Comparison of ENCODE assay signal across 18 cellular contexts in genomic region chr17:75252039-75252816, GRCh38. TPM values are rescaled to one million over a fixed set of nuclear protein-coding genes. Genes with fewer than 3 reads are reported as not detected.
DNase-seq lines count a peak whose midpoint lies in the region; ATAC-seq, FAIRE-seq and TF ChIP-seq lines count a peak whose summit lies in the region.
"Had no signal": no experiment of that assay in that cellular context is flagged by ENCODE, and none has a peak within 500 bp of the region (broad histone marks: within the 10 kb centered on the region; RNA-seq: fewer than 3 reads in every experiment).

No MANE protein-coding gene starts in this region.

- CTCF ChIA-PET in activated CD4-positive, alpha-beta T cell treated with anti-CD3 and anti-CD28 coated beads for 36 hours (lab: Charles Lee) = interaction anchor here (0.6 to 4.8 kb wide), 6 partner anchors 9 to 649 kb away, joined by 3 to 46 read pairs (median 5); partner anchors contain the start of genes GGA3, MIF4GD and MRPS7
- CTCF ChIA-PET in activated CD4-positive, alpha-beta T cell treated with anti-CD3 and anti-CD28 coated beads, Interleukin-2, amount 10 ng/mL, durations not matched to agents 7 days and 5 days (lab: Charles Lee) = interaction anchor here (0.7 to 3.8 kb wide), 4 partner anchors 9 to 22 kb away, joined by 3 to 24 read pairs (median 12); partner anchors contain the start of genes GGA3, MIF4GD and MRPS7
- CTCF ChIA-PET in GM12878 (lab: Yijun Ruan, JAX) = interaction anchor here (0.6 to 3.3 kb wide), 4 partner anchors 9 to 169 kb away, joined by 3 to 24 read pairs (median 6); partner anchors contain the start of genes GGA3, MIF4GD and MRPS7

- in situ Hi-C loops in GM12878 (cut with MboI) = no loop called here

- no peaks in the 10 kb centered on the region for H3K9me3 Mint-ChIP-seq in activated CD4-positive, alpha-beta T cell treated with anti-CD3 and anti-CD28 coated beads for 36 hours (ENCODE audit: low read depth)
- H3K9me3 Mint-ChIP-seq in activated CD4-positive, alpha-beta T cell treated with anti-CD3 and anti-CD28 coated beads, Interleukin-2, amount 10 ng/mL, durations not matched to agents 7 days and 5 days = no peaks in the 10 kb centered on the region
- H3K9me3 Mint-ChIP-seq in osteocyte (ENCODE audit: unreplicated experiment) = no peaks in the 10 kb centered on the region

- no peaks in the 10 kb centered on the region for H3K27me3 Mint-ChIP-seq in activated CD4-positive, alpha-beta T cell treated with anti-CD3 and anti-CD28 coated beads for 36 hours
- H3K27me3 Mint-ChIP-seq in activated CD4-positive, alpha-beta T cell treated with anti-CD3 and anti-CD28 coated beads, Interleukin-2, amount 10 ng/mL, durations not matched to agents 7 days and 5 days = no peaks in the 10 kb centered on the region
- H3K27me3 Mint-ChIP-seq in osteocyte (ENCODE audit: unreplicated experiment) = no peaks in the 10 kb centered on the region

- H3K4me3 ChIP-seq in OCI-LY3 (ENCODE audit: low read length) (peak overlapping the region; percentile 38; the same call in 1 of the 2 replicates), GM12878 (no peak overlapping the region)
- H3K4me3 ChIP-seq: smooth muscle cell, upper lobe of right lung had no signal

- H3K27me3 ChIP-seq in OCI-LY3 (ENCODE audit: low read depth, low read length) (no peaks in the 10 kb centered on the region), GM12878 (replicated peaks in 1 of 2; ENCODE audit: control insufficient read depth in 2 of 2, insufficient read depth in 2 of 2, low read length in 1 of 2) (no peaks in the 10 kb centered on the region)
- H3K27me3 ChIP-seq: upper lobe of right lung had no signal

- peak overlapping the region; percentile 73 for H3K4me2 ChIP-seq in OCI-LY3 (ENCODE audit: low read length)
- peak overlapping the region; percentile 83; the same call in 1 of the 2 replicates for H3K4me2 ChIP-seq in GM12878 (ENCODE audit: control insufficient read depth, insufficient read depth)
- H3K4me2 ChIP-seq: SK-N-SH, smooth muscle cell had no signal

- POLR2A ChIA-PET in activated CD4-positive, alpha-beta T cell treated with anti-CD3 and anti-CD28 coated beads for 36 hours (lab: Charles Lee) = interaction anchor here (4.2 kb wide), 1 partner anchor 9 kb away, joined by 73 read pairs; the partner anchor contains the start of genes GGA3 and MRPS7
- POLR2A ChIA-PET in activated CD4-positive, alpha-beta T cell treated with anti-CD3 and anti-CD28 coated beads, Interleukin-2, amount 10 ng/mL, durations not matched to agents 7 days and 5 days (lab: Charles Lee) = interaction anchor here (0.6 kb wide), 1 partner anchor 289 kb away, joined by 7 read pairs; no protein-coding TSS in a partner anchor
- POLR2A ChIA-PET in GM12878 (lab: Charles Lee) = interaction anchor here (0.6 to 6.6 kb wide), 5 partner anchors 9 to 514 kb away, joined by 3 to 81 read pairs (median 5); partner anchors contain the start of genes GGA3, MIF4GD and MRPS7

- no peak for FAIRE-seq in GM12878 (lab: Jason Lieb, UNC)
- FAIRE-seq: frontal cortex had no signal

- intact Hi-C loops in activated CD4-positive, alpha-beta T cell treated with anti-CD3 and anti-CD28 coated beads for 36 hours (cut with DNase I, micrococcal nuclease) = no loop called here
- intact Hi-C loops in GM12878 (cut with micrococcal nuclease; ENCODE audit: unreplicated experiment) = no loop called here

- H3K4me1 ChIP-seq in OCI-LY3 (ENCODE audit: low read length) = peaks cover 34% of the 10 kb centered on the region
- H3K4me1 ChIP-seq in GM12878 (ENCODE audit: control insufficient read depth, insufficient read depth, low read length) = peaks cover 25% of the 10 kb centered on the region

- peak overlapping the region; percentile 82 for H3K27ac Mint-ChIP-seq in activated CD4-positive, alpha-beta T cell treated with anti-CD3 and anti-CD28 coated beads for 36 hours
- no peak overlapping the region for H3K27ac Mint-ChIP-seq in activated CD4-positive, alpha-beta T cell treated with anti-CD3 and anti-CD28 coated beads, Interleukin-2, amount 10 ng/mL, durations not matched to agents 7 days and 5 days
- peak overlapping the region; percentile 21 for H3K27ac Mint-ChIP-seq in osteocyte (ENCODE audit: unreplicated experiment)

- WGBS in GM12878 (ENCODE audit: insufficient coverage, insufficient replicate concordance, low lambda C conversion rate, missing lambda C conversion rate) = 47% methylated on average over 8 of the region's 8 CpGs

- H3K4me3 Mint-ChIP-seq in activated CD4-positive, alpha-beta T cell treated with anti-CD3 and anti-CD28 coated beads for 36 hours = no peak overlapping the region
- no peak overlapping the region for H3K4me3 Mint-ChIP-seq in activated CD4-positive, alpha-beta T cell treated with anti-CD3 and anti-CD28 coated beads, Interleukin-2, amount 10 ng/mL, durations not matched to agents 7 days and 5 days
- H3K4me3 Mint-ChIP-seq in osteocyte (ENCODE audit: unreplicated experiment) = no peak overlapping the region

- H3K36me3 Mint-ChIP-seq in activated CD4-positive, alpha-beta T cell treated with anti-CD3 and anti-CD28 coated beads for 36 hours (ENCODE audit: low read depth) = peaks cover 16% of the 10 kb centered on the region
- H3K36me3 Mint-ChIP-seq in activated CD4-positive, alpha-beta T cell treated with anti-CD3 and anti-CD28 coated beads, Interleukin-2, amount 10 ng/mL, durations not matched to agents 7 days and 5 days (ENCODE audit: low read depth) = no peaks in the 10 kb centered on the region
- H3K36me3 Mint-ChIP-seq in osteocyte (ENCODE audit: unreplicated experiment) = no peaks in the 10 kb centered on the region

- H3K36me3 ChIP-seq in OCI-LY3 (replicated peaks; ENCODE audit: low read depth, low read length) = no peaks in the 10 kb centered on the region
- peaks cover 0 to 2% of the 10 kb centered on the region in 2 experiments; a peak in 1 of 4 replicates for H3K36me3 ChIP-seq in GM12878 (ENCODE audit: control insufficient read depth in 2 of 2, insufficient read depth in 2 of 2, low read length in 1 of 2)
- H3K36me3 ChIP-seq: upper lobe of right lung had no signal

- TF ChIP-seq CTCF in OCI-LY3 (IDR thresholded peaks at IDR 0.05; ENCODE audit: low read depth, low read length) = no peak
- TF ChIP-seq CTCF in GM12878 (IDR thresholded peaks at IDR 0.05 in 2 of 3, conservative IDR thresholded peaks at IDR 0.05 in 1 of 3; ENCODE audit: control insufficient read depth in 2 of 3, extremely low read depth in 1 of 3, insufficient read depth in 1 of 3, low read depth in 3 of 3, low read length in 3 of 3) = no peak
- no peak for TF ChIP-seq CTCF in osteocyte (IDR thresholded peaks at IDR 0.05)

- H2AFZ ChIP-seq in OCI-LY3 (ENCODE audit: low read depth, low read length) (no peak overlapping the region), GM12878 (ENCODE audit: control insufficient read depth, low read depth, low read length) (no peak overlapping the region)

- TF ChIP-seq EP300 in GM12878 (IDR thresholded peaks at IDR 0.05; ENCODE audit: borderline replicate concordance in 1 of 2, control insufficient read depth in 1 of 2, low read depth in 2 of 2, low read length in 2 of 2) = no peak

- SMC1A ChIA-PET in GM12878 (lab: Charles Lee; ENCODE audit: uncharacterized antibody, unreplicated experiment) = interaction anchor here (0.6 to 3.9 kb wide), 3 partner anchors 9 to 120 kb away, joined by 3 to 62 read pairs (median 9); partner anchors contain the start of genes GGA3, MIF4GD and MRPS7

- RAD21 ChIA-PET in GM12878 (lab: Charles Lee; ENCODE audit: unreplicated experiment) = interaction anchor here (0.7 to 1.0 kb wide), 4 partner anchors 8 to 154 kb away, joined by 3 to 6 read pairs (median 3); no protein-coding TSS in a partner anchor

- no peak for TF ChIP-seq RAD21 in GM12878 (IDR thresholded peaks at IDR 0.05; ENCODE audit: insufficient read depth, low read depth, low read length)

- peaks cover 83% of the 10 kb centered on the region for H3K4me1 Mint-ChIP-seq in activated CD4-positive, alpha-beta T cell treated with anti-CD3 and anti-CD28 coated beads for 36 hours
- H3K4me1 Mint-ChIP-seq in activated CD4-positive, alpha-beta T cell treated with anti-CD3 and anti-CD28 coated beads, Interleukin-2, amount 10 ng/mL, durations not matched to agents 7 days and 5 days = peaks cover 55% of the 10 kb centered on the region
- H3K4me1 Mint-ChIP-seq in osteocyte (ENCODE audit: unreplicated experiment) = peaks cover 19% of the 10 kb centered on the region

- DNase-seq in activated CD4-positive, alpha-beta T cell treated with anti-CD3 and anti-CD28 coated beads for 36 hours = no peak
- DNase-seq in activated CD4-positive, alpha-beta T cell treated with anti-CD3 and anti-CD28 coated beads, Interleukin-2, amount 10 ng/mL, durations not matched to agents 7 days and 5 days = no peak
- DNase-seq in GM12878 (ENCODE audit: low read depth, low spot score) = no peak
- DNase-seq in osteocyte (ENCODE audit: extremely low spot score, unreplicated experiment) = no peak
- no peak for DNase-seq in COLO668 (lab: John Stamatoyannopoulos, UW; ENCODE audit: unreplicated experiment)
- no peak for DNase-seq in NCI-H345 treated with DMSO at 0.1 percent for 48 hours (lab: John Stamatoyannopoulos, UW; ENCODE audit: unreplicated experiment)
- no peak for DNase-seq in T1000 (lab: John Stamatoyannopoulos, UW)
- DNase-seq: activated CD8-positive, alpha-beta memory T cell treated with anti-CD3 and anti-CD28 coated beads, Interleukin-2, amount 50 U/mL, for 48 hours; IMR-90; NCI-H2029 treated with DMSO at 0.1 percent for 48 hours; NCI-H526 treated with DMSO at 0.1 percent for 48 hours; SK-N-SH; upper lobe of right lung had no signal

- H3K79me2 ChIP-seq in OCI-LY3 (ENCODE audit: low read length) (peaks cover 40% of the 10 kb centered on the region), GM12878 (ENCODE audit: control insufficient read depth, insufficient read depth, low read length) (peaks cover 38% of the 10 kb centered on the region)

- H4K20me1 ChIP-seq in OCI-LY3 (ENCODE audit: insufficient read depth, low read length) (no peaks in the 10 kb centered on the region), GM12878 (ENCODE audit: control insufficient read depth, insufficient read depth) (no peaks in the 10 kb centered on the region)

- no peak for ATAC-seq in activated CD4-positive, alpha-beta T cell treated with anti-CD3 and anti-CD28 coated beads for 36 hours
- no peak for ATAC-seq in GM12878
- ATAC-seq: left lobe of liver, upper lobe of right lung had no signal

- H3K27ac ChIP-seq in OCI-LY3 (ENCODE audit: low read length) (peak overlapping the region; percentile 79), GM12878 (ENCODE audit: control insufficient read depth, insufficient read depth) (peak overlapping the region; percentile 22)
- H3K27ac ChIP-seq: upper lobe of right lung, VCaP had no signal

- BruUV-seq in GM12878 (replicated peaks; lab: Mats Ljungman, UMichigan) = no TSS peak

- TF ChIP-seq POLR2A in GM12878 (IDR thresholded peaks at IDR 0.05; ENCODE audit: low read depth, low read length) = no peak

- H3K9me3 ChIP-seq in OCI-LY3 (ENCODE audit: insufficient read depth, low read length) = no peaks in the 10 kb centered on the region
- H3K9me3 ChIP-seq in GM12878 (replicated peaks; ENCODE audit: control insufficient read depth, insufficient read depth, low read length) = no peaks in the 10 kb centered on the region
- H3K9me3 ChIP-seq: SK-N-SH, upper lobe of right lung had no signal

- H3K9ac ChIP-seq in OCI-LY3 (ENCODE audit: low read length) (peak overlapping the region; percentile 36; the same call in 1 of the 2 replicates), GM12878 (ENCODE audit: control insufficient read depth, insufficient read depth, low read length) (no peak overlapping the region)
- H3K9ac ChIP-seq: SK-N-SH had no signal

RNA-seq across cellular contexts. Expression of gene GGA3, which starts 9.2 kb away (rescaled TPM):
- total RNA-seq in activated CD4-positive, alpha-beta T cell treated with anti-CD3 and anti-CD28 coated beads for 36 hours = 10 to 100 TPM; 72.9 to 76.7 TPM
- 10 to 100 TPM; 80.2 to 86.1 TPM for total RNA-seq in activated CD4-positive, alpha-beta T cell treated with anti-CD3 and anti-CD28 coated beads, Interleukin-2, amount 10 ng/mL, durations not matched to agents 7 days and 5 days
- 70.6 and 92.6 TPM in 2 replicates for total RNA-seq in GM12878 (2013; cell fraction: nucleolus; rRNA removed)
- total RNA-seq in GM12878 (2014; rRNA removed) = 19.6 and 20.7 TPM in 2 replicates
- 13.5 and 14.3 TPM in 2 replicates for total RNA-seq in GM12878 (2014; rRNA removed; fragmentation: Illumina TruSeq; extraction: Trizol)
- 52.1 and 57.5 TPM in 2 replicates for total RNA-seq in GM12878 (2021)
- polyA plus RNA-seq in GM12878 (2011; ENCODE audit: low read depth) = 34.9 TPM
- 26.2 and 34.9 TPM in 2 replicates for polyA plus RNA-seq in GM12878 (2011; rRNA removed)
- polyA plus RNA-seq in GM12878 (2011; cell fraction: cytosol; rRNA removed) = 25.9 and 26.0 TPM in 2 replicates
- 244 and 300 TPM in 2 replicates for polyA plus RNA-seq in GM12878 (2011; cell fraction: nucleus; rRNA removed)
- 51.0 and 62.2 TPM in 2 replicates for polyA plus RNA-seq in GM12878 (2012)
- polyA plus RNA-seq in GM12878 (2014; fragmentation: Illumina TruSeq; extraction: Trizol) = 31.7 and 41.3 TPM in 2 replicates
- 1 to 10 TPM; 7.0 to 8.1 TPM for polyA plus RNA-seq in GM12878 (2014; fragmentation: Nextera tagmentation; extraction: Ambion mirVana)
- 36.4 and 40.2 TPM in 2 replicates for polyA plus RNA-seq in GM12878 (2014; rRNA removed)
- 10 to 100 TPM; 33.0 to 36.3 TPM for polyA plus RNA-seq in GM12878 (2016; fragmentation: Nextera tagmentation; extraction: Ambion mirVana)
- 50.4 and 73.4 TPM in 2 replicates for polyA minus RNA-seq in GM12878 (2011; rRNA and poly(A)+ RNA removed)
- polyA minus RNA-seq in GM12878 (2011; cell fraction: cytosol; rRNA and poly(A)+ RNA removed) = 9.0 and 14.0 TPM in 2 replicates
- polyA minus RNA-seq in GM12878 (2011; cell fraction: nucleus; rRNA and poly(A)+ RNA removed) = 39.3 and 49.0 TPM in 2 replicates
- total RNA-seq in osteocyte = 34.3 and 34.6 TPM in 2 replicates

RNA-seq across cellular contexts. Expression of gene MRPS7, which starts 9.5 kb away (rescaled TPM):
- total RNA-seq in activated CD4-positive, alpha-beta T cell treated with anti-CD3 and anti-CD28 coated beads for 36 hours = 10 to 100 TPM; 51.4 to 63.8 TPM
- total RNA-seq in activated CD4-positive, alpha-beta T cell treated with anti-CD3 and anti-CD28 coated beads, Interleukin-2, amount 10 ng/mL, durations not matched to agents 7 days and 5 days = 10 to 100 TPM; 35.4 to 38.2 TPM
- 40.8 and 41.5 TPM in 2 replicates for total RNA-seq in GM12878 (2013; cell fraction: nucleolus; rRNA removed)
- total RNA-seq in GM12878 (2014; rRNA removed) (105 and 117 TPM in 2 replicates), GM12878 (2014; rRNA removed; fragmentation: Illumina TruSeq; extraction: Trizol) (89.6 and 101 TPM in 2 replicates), GM12878 (2021) (88.4 and 89.2 TPM in 2 replicates), osteocyte (49.6 and 50.4 TPM in 2 replicates)
- polyA plus RNA-seq in GM12878 (2011; ENCODE audit: low read depth) = 40.9 TPM
- polyA plus RNA-seq in GM12878 (2011; rRNA removed) (73.6 and 89.7 TPM in 2 replicates), GM12878 (2014; fragmentation: Illumina TruSeq; extraction: Trizol) (71.2 and 101 TPM in 2 replicates), GM12878 (2014; fragmentation: Nextera tagmentation; extraction: Ambion mirVana) (100 to 1,000 TPM; 161 to 209 TPM), GM12878 (2014; rRNA removed) (93.2 and 108 TPM in 2 replicates), GM12878 (2016; fragmentation: Nextera tagmentation; extraction: Ambion mirVana) (100 to 1,000 TPM; 207 to 217 TPM)
- 90.3 and 94.2 TPM in 2 replicates for polyA plus RNA-seq in GM12878 (2011; cell fraction: cytosol; rRNA removed)
- 68.9 and 73.0 TPM in 2 replicates for polyA plus RNA-seq in GM12878 (2011; cell fraction: nucleus; rRNA removed)
- 50.5 and 55.2 TPM in 2 replicates for polyA plus RNA-seq in GM12878 (2012)
- 44.1 and 47.2 TPM in 2 replicates for polyA minus RNA-seq in GM12878 (2011; rRNA and poly(A)+ RNA removed)
- 16.8 and 20.8 TPM in 2 replicates for polyA minus RNA-seq in GM12878 (2011; cell fraction: cytosol; rRNA and poly(A)+ RNA removed)
- polyA minus RNA-seq in GM12878 (2011; cell fraction: nucleus; rRNA and poly(A)+ RNA removed) = 26.8 and 39.8 TPM in 2 replicates

RNA-seq across cellular contexts. Expression of gene MIF4GD, which starts 18.8 kb away (rescaled TPM):
- total RNA-seq in activated CD4-positive, alpha-beta T cell treated with anti-CD3 and anti-CD28 coated beads for 36 hours = 10 to 100 TPM; 39.0 to 39.1 TPM
- 10 to 100 TPM; 44.4 to 44.6 TPM for total RNA-seq in activated CD4-positive, alpha-beta T cell treated with anti-CD3 and anti-CD28 coated beads, Interleukin-2, amount 10 ng/mL, durations not matched to agents 7 days and 5 days
- total RNA-seq in GM12878 (2013; cell fraction: nucleolus; rRNA removed) = 10.9 and 13.8 TPM in 2 replicates
- total RNA-seq in GM12878 (2014; rRNA removed) (43.9 and 44.3 TPM in 2 replicates), GM12878 (2014; rRNA removed; fragmentation: Illumina TruSeq; extraction: Trizol) (22.8 and 23.4 TPM in 2 replicates), GM12878 (2021) (40.0 and 45.6 TPM in 2 replicates), osteocyte (25.4 and 27.9 TPM in 2 replicates)
- 30.0 TPM for polyA plus RNA-seq in GM12878 (2011; ENCODE audit: low read depth)
- polyA plus RNA-seq in GM12878 (2011; rRNA removed) (49.8 and 66.1 TPM in 2 replicates), GM12878 (2014; fragmentation: Illumina TruSeq; extraction: Trizol) (20.4 and 42.0 TPM in 2 replicates), GM12878 (2014; fragmentation: Nextera tagmentation; extraction: Ambion mirVana) (10 to 100 TPM; 94.7 to 96.2 TPM), GM12878 (2014; rRNA removed) (49.6 and 57.0 TPM in 2 replicates), GM12878 (2016; fragmentation: Nextera tagmentation; extraction: Ambion mirVana) (10 to 100 TPM; 63.3 to 69.4 TPM)
- 94.7 and 108 TPM in 2 replicates for polyA plus RNA-seq in GM12878 (2011; cell fraction: cytosol; rRNA removed)
- polyA plus RNA-seq in GM12878 (2011; cell fraction: nucleus; rRNA removed) = 65.0 and 80.8 TPM in 2 replicates
- polyA plus RNA-seq in GM12878 (2012) = 33.3 and 39.1 TPM in 2 replicates
- polyA minus RNA-seq in GM12878 (2011; rRNA and poly(A)+ RNA removed) = 47.0 and 62.1 TPM in 2 replicates
- 17.5 and 19.3 TPM in 2 replicates for polyA minus RNA-seq in GM12878 (2011; cell fraction: cytosol; rRNA and poly(A)+ RNA removed)
- polyA minus RNA-seq in GM12878 (2011; cell fraction: nucleus; rRNA and poly(A)+ RNA removed) = 10.2 and 17.5 TPM in 2 replicates

RNA-seq across cellular contexts. Expression of gene SLC25A19, which starts 37.0 kb away (rescaled TPM):
- total RNA-seq in activated CD4-positive, alpha-beta T cell treated with anti-CD3 and anti-CD28 coated beads for 36 hours = 10 to 100 TPM; 67.8 to 79.7 TPM
- 10 to 100 TPM; 27.6 to 30.5 TPM for total RNA-seq in activated CD4-positive, alpha-beta T cell treated with anti-CD3 and anti-CD28 coated beads, Interleukin-2, amount 10 ng/mL, durations not matched to agents 7 days and 5 days
- 89.0 and 97.1 TPM in 2 replicates for total RNA-seq in GM12878 (2013; cell fraction: nucleolus; rRNA removed)
- 55.6 and 58.3 TPM in 2 replicates for total RNA-seq in GM12878 (2014; rRNA removed)
- total RNA-seq in GM12878 (2014; rRNA removed; fragmentation: Illumina TruSeq; extraction: Trizol) = 39.7 and 49.1 TPM in 2 replicates
- total RNA-seq in GM12878 (2021) = 59.6 and 60.6 TPM in 2 replicates
- polyA plus RNA-seq in GM12878 (2011; ENCODE audit: low read depth) = 19.4 TPM
- 28.3 and 39.2 TPM in 2 replicates for polyA plus RNA-seq in GM12878 (2011; rRNA removed)
- polyA plus RNA-seq in GM12878 (2011; cell fraction: cytosol; rRNA removed) = 62.0 and 77.9 TPM in 2 replicates
- polyA plus RNA-seq in GM12878 (2011; cell fraction: nucleus; rRNA removed) = 63.2 and 65.7 TPM in 2 replicates
- 31.7 and 40.1 TPM in 2 replicates for polyA plus RNA-seq in GM12878 (2012)
- polyA plus RNA-seq in GM12878 (2014; fragmentation: Illumina TruSeq; extraction: Trizol) = 24.1 and 45.5 TPM in 2 replicates
- 10 to 100 TPM; 32.9 to 43.1 TPM for polyA plus RNA-seq in GM12878 (2014; fragmentation: Nextera tagmentation; extraction: Ambion mirVana)
- 68.5 and 69.4 TPM in 2 replicates for polyA plus RNA-seq in GM12878 (2014; rRNA removed)
- 10 to 100 TPM; 77.0 to 91.6 TPM for polyA plus RNA-seq in GM12878 (2016; fragmentation: Nextera tagmentation; extraction: Ambion mirVana)
- 27.9 and 43.7 TPM in 2 replicates for polyA minus RNA-seq in GM12878 (2011; rRNA and poly(A)+ RNA removed)
- polyA minus RNA-seq in GM12878 (2011; cell fraction: cytosol; rRNA and poly(A)+ RNA removed) = 16.3 and 17.8 TPM in 2 replicates
- 19.6 and 37.5 TPM in 2 replicates for polyA minus RNA-seq in GM12878 (2011; cell fraction: nucleus; rRNA and poly(A)+ RNA removed)
- total RNA-seq in osteocyte = 8.6 and 12.3 TPM in 2 replicates

RNA-seq across cellular contexts. Expression of gene NUP85, which starts 46.7 kb away (rescaled TPM):
- total RNA-seq in activated CD4-positive, alpha-beta T cell treated with anti-CD3 and anti-CD28 coated beads for 36 hours = 100 to 1,000 TPM; 130 to 160 TPM
- total RNA-seq in activated CD4-positive, alpha-beta T cell treated with anti-CD3 and anti-CD28 coated beads, Interleukin-2, amount 10 ng/mL, durations not matched to agents 7 days and 5 days = 100 to 1,000 TPM; 140 to 172 TPM
- 89.4 and 98.6 TPM in 2 replicates for total RNA-seq in GM12878 (2013; cell fraction: nucleolus; rRNA removed)
- total RNA-seq in GM12878 (2014; rRNA removed) (47.1 and 57.8 TPM in 2 replicates), GM12878 (2014; rRNA removed; fragmentation: Illumina TruSeq; extraction: Trizol) (52.9 and 54.0 TPM in 2 replicates), GM12878 (2021) (82.5 and 97.9 TPM in 2 replicates), osteocyte (58.1 and 61.1 TPM in 2 replicates)
- 58.6 TPM for polyA plus RNA-seq in GM12878 (2011; ENCODE audit: low read depth)
- polyA plus RNA-seq in GM12878 (2011; rRNA removed) (80.8 and 92.9 TPM in 2 replicates), GM12878 (2014; fragmentation: Illumina TruSeq; extraction: Trizol) (59.6 and 65.9 TPM in 2 replicates), GM12878 (2014; fragmentation: Nextera tagmentation; extraction: Ambion mirVana) (100 to 1,000 TPM; 127 to 135 TPM), GM12878 (2014; rRNA removed) (83.2 and 87.8 TPM in 2 replicates), GM12878 (2016; fragmentation: Nextera tagmentation; extraction: Ambion mirVana) (100 to 1,000 TPM; 103 to 104 TPM)
- polyA plus RNA-seq in GM12878 (2011; cell fraction: cytosol; rRNA removed) = 112 and 130 TPM in 2 replicates
- polyA plus RNA-seq in GM12878 (2011; cell fraction: nucleus; rRNA removed) = 362 and 389 TPM in 2 replicates
- polyA plus RNA-seq in GM12878 (2012) = 37.7 and 46.3 TPM in 2 replicates
- polyA minus RNA-seq in GM12878 (2011; rRNA and poly(A)+ RNA removed) = 80.2 and 80.8 TPM in 2 replicates
- 24.1 and 34.9 TPM in 2 replicates for polyA minus RNA-seq in GM12878 (2011; cell fraction: cytosol; rRNA and poly(A)+ RNA removed)
- 54.2 and 98.1 TPM in 2 replicates for polyA minus RNA-seq in GM12878 (2011; cell fraction: nucleus; rRNA and poly(A)+ RNA removed)
